In genomic region chr9:98056403-98057094, GRCh38 we compare ENCODE assay signal across 8 cellular contexts. TPM values are rescaled to one million over a fixed set of nuclear protein-coding genes. Genes with fewer than 3 reads are reported as not detected.
DNase-seq lines count a peak whose midpoint lies in the region; ATAC-seq and TF ChIP-seq lines count a peak whose summit lies in the region.

TSS of gene NANS (plus strand) at chr9:98056732. CDS start at chr9:98056809, 77 bp downstream.

- peaks cover 19% of the 10 kb centered on the region for H3K79me2 ChIP-seq in SU-DHL-6 (ENCODE audit: insufficient read depth, low read length)

- H3K27ac ChIP-seq in SU-DHL-6 (ENCODE audit: low read depth, low read length) (peak within 1 kb of the TSS; percentile 41), thoracic aorta (peak within 1 kb of the TSS; percentile 90 to 96)

- POLR2A ChIA-PET in activated naive CD8-positive, alpha-beta T cell treated with anti-CD3 and anti-CD28 coated beads, Interleukin-2, amount 10 ng/mL, durations not matched to agents 7 days and 5 days (lab: Charles Lee), result interaction anchor here (0.6 to 4.3 kb wide), 17 partner anchors 10 to 423 kb away, joined by 3 to 42 read pairs (median 5); partner anchors contain the start of genes ANP32B, CORO2A, NCBP1 and TBC1D2

- H3K4me1 ChIP-seq in thoracic aorta (ENCODE audit: control insufficient read depth in 1 of 2, low read depth in 2 of 2), result peaks cover 5 to 26% of the 10 kb centered on the region in 2 donors

- peak within 1 kb of the TSS; percentile 65 for H3K4me2 ChIP-seq in SU-DHL-6 (ENCODE audit: low read depth, low read length, poor library complexity, severe bottlenecking)

- peak; percentile 96 for DNase-seq in GM12865 (ENCODE audit: low read depth)
- DNase-seq in NCI-H1105 treated with DMSO at 0.1 percent for 48 hours (lab: John Stamatoyannopoulos, UW), result peak; percentile 83
- peak; percentile 94 for DNase-seq in activated naive CD8-positive, alpha-beta T cell treated with anti-CD3 and anti-CD28 coated beads, Interleukin-2, amount 10 ng/mL, durations not matched to agents 7 days and 5 days
- DNase-seq in head of caudate nucleus, result peak; percentile 87 to 97 (median 94)
- peak; percentile 98 for DNase-seq in osteocyte (ENCODE audit: extremely low spot score, unreplicated experiment)
- DNase-seq in thoracic aorta (ENCODE audit: low spot score), result peak; percentile 79

- H3F3A ChIP-seq in SU-DHL-6 (ENCODE audit: insufficient read depth), result no peaks in the 10 kb centered on the region

- H3K9me2 ChIP-seq in SU-DHL-6 (replicated peaks; ENCODE audit: insufficient read depth, low read length), result no peaks in the 10 kb centered on the region

- H3K27me3 Mint-ChIP-seq in activated naive CD8-positive, alpha-beta T cell treated with anti-CD3 and anti-CD28 coated beads, Interleukin-2, amount 10 ng/mL, durations not matched to agents 7 days and 5 days, result no peaks in the 10 kb centered on the region
- no peaks in the 10 kb centered on the region for H3K27me3 Mint-ChIP-seq in osteocyte (ENCODE audit: unreplicated experiment)

- peak within 1 kb of the TSS; percentile 94 for H3K4me3 Mint-ChIP-seq in activated naive CD8-positive, alpha-beta T cell treated with anti-CD3 and anti-CD28 coated beads, Interleukin-2, amount 10 ng/mL, durations not matched to agents 7 days and 5 days
- peak within 1 kb of the TSS; percentile 94 for H3K4me3 Mint-ChIP-seq in osteocyte (ENCODE audit: unreplicated experiment)

- no peak for TF ChIP-seq CTCF in GM12865 (IDR thresholded peaks at IDR 0.05; ENCODE audit: insufficient read depth, low read depth, low read length, missing control alignments)
- TF ChIP-seq CTCF in SU-DHL-6 (IDR thresholded peaks at IDR 0.05; ENCODE audit: insufficient read depth, low read length, poor library complexity, severe bottlenecking), result no peak
- no peak for TF ChIP-seq CTCF in osteocyte (IDR thresholded peaks at IDR 0.05)
- no peak for TF ChIP-seq CTCF in thoracic aorta (IDR thresholded peaks at IDR 0.05)

- H4K20me1 ChIP-seq in SU-DHL-6 (ENCODE audit: low read depth, low read length), result no peaks in the 10 kb centered on the region

- H3K27me3 ChIP-seq in SU-DHL-6 (ENCODE audit: low read length) (no peaks in the 10 kb centered on the region), thoracic aorta (replicated peaks; ENCODE audit: insufficient read depth) (no peaks in the 10 kb centered on the region)

- H3K4me3 ChIP-seq in GM12865 (ENCODE audit: low read depth, low read length) (peak within 1 kb of the TSS; percentile 79), SU-DHL-6 (ENCODE audit: insufficient read depth, low read length, poor library complexity, severe bottlenecking) (peak within 1 kb of the TSS; percentile 81), thoracic aorta (peak within 1 kb of the TSS; percentile 90)

- H3K36me3 ChIP-seq in SU-DHL-6 (ENCODE audit: low read length) (no peaks in the 10 kb centered on the region; the same call in 1 of the 2 replicates), thoracic aorta (no peaks in the 10 kb centered on the region)

- H3K4me1 Mint-ChIP-seq in activated naive CD8-positive, alpha-beta T cell treated with anti-CD3 and anti-CD28 coated beads, Interleukin-2, amount 10 ng/mL, durations not matched to agents 7 days and 5 days, result peaks cover 20% of the 10 kb centered on the region
- H3K4me1 Mint-ChIP-seq in osteocyte (ENCODE audit: unreplicated experiment), result peaks cover 19% of the 10 kb centered on the region

- no peaks in the 10 kb centered on the region for H3K9me3 Mint-ChIP-seq in activated naive CD8-positive, alpha-beta T cell treated with anti-CD3 and anti-CD28 coated beads, Interleukin-2, amount 10 ng/mL, durations not matched to agents 7 days and 5 days
- no peaks in the 10 kb centered on the region for H3K9me3 Mint-ChIP-seq in osteocyte (ENCODE audit: unreplicated experiment)

- H2AFZ ChIP-seq in SU-DHL-6 (ENCODE audit: low read depth, low read length, severe bottlenecking), result peak within 1 kb of the TSS; percentile 81

- H3K27ac Mint-ChIP-seq in activated naive CD8-positive, alpha-beta T cell treated with anti-CD3 and anti-CD28 coated beads, Interleukin-2, amount 10 ng/mL, durations not matched to agents 7 days and 5 days, result peak within 1 kb of the TSS; percentile 94
- peak within 1 kb of the TSS; percentile 97 for H3K27ac Mint-ChIP-seq in osteocyte (ENCODE audit: unreplicated experiment)

- ATAC-seq in HG02678 (IDR thresholded peaks at IDR 0.05; ENCODE audit: unreplicated experiment) (peak; percentile 96), thoracic aorta (ENCODE audit: insufficient number of reproducible peaks, low FRiP score, low read depth) (peak; percentile 92)
- peak; percentile 94 for ATAC-seq in activated naive CD8-positive, alpha-beta T cell treated with anti-CD3 and anti-CD28 coated beads, Interleukin-2, amount 10 ng/mL, durations not matched to agents 7 days and 5 days (ENCODE audit: low read depth)

- peaks cover 16% of the 10 kb centered on the region for H3K36me3 Mint-ChIP-seq in activated naive CD8-positive, alpha-beta T cell treated with anti-CD3 and anti-CD28 coated beads, Interleukin-2, amount 10 ng/mL, durations not matched to agents 7 days and 5 days
- peaks cover 8% of the 10 kb centered on the region for H3K36me3 Mint-ChIP-seq in osteocyte (ENCODE audit: unreplicated experiment)

- intact Hi-C loops in head of caudate nucleus (cut with DNase I), result loop anchor here (5.0 kb wide), 2 partner anchors 74 to 201 kb away; partner anchors contain the start of genes ANP32B and TBC1D2

- H3K9ac ChIP-seq in SU-DHL-6 (ENCODE audit: low read length), result peak within 1 kb of the TSS; percentile 70

- H3K9me3 ChIP-seq in SU-DHL-6 (ENCODE audit: insufficient read depth, low read length), result no peaks in the 10 kb centered on the region
- H3K9me3 ChIP-seq in thoracic aorta, result no peaks in the 10 kb centered on the region

RNA-seq across cellular contexts. Expression of gene NANS, which starts in this region (rescaled TPM):
- 10 to 100 TPM; 30.0 to 31.1 TPM for total RNA-seq in activated naive CD8-positive, alpha-beta T cell treated with anti-CD3 and anti-CD28 coated beads, Interleukin-2, amount 10 ng/mL, durations not matched to agents 7 days and 5 days
- total RNA-seq in osteocyte (43.4 and 43.9 TPM in 2 replicates), thoracic aorta (10 to 100 TPM; 60.9 to 73.1 TPM)

Comparison
In these comparisons a context has a peak if more than half of its experiments do, and no peak if none do; other contexts are left out.
1. Peak in every context shown above with its lines: DNase-seq, ATAC-seq, H3K4me3 ChIP-seq and H3K27ac ChIP-seq.